23 cellular contexts compared by ENCODE assay signal in genomic region chr12:78038986-78039385, GRCh38.
"Had no signal": no experiment of that assay in that cellular context is flagged by ENCODE, and none has a peak within 500 bp of the region (broad histone marks: within the 10 kb centered on the region; RNA-seq: fewer than 3 reads in every experiment).

No MANE protein-coding gene starts in this region.

- H3K4me1 ChIP-seq: left lung, right lobe of liver had no signal

- ATAC-seq: activated CD8-positive, alpha-beta T cell treated with anti-CD3 and anti-CD28 coated beads, Interleukin-2, amount 10 ng/mL, durations not matched to agents 7 days and 5 days; foreskin keratinocyte; left lung; natural killer cell; right lobe of liver; stimulated activated effector memory CD8-positive, alpha-beta T cell treated with anti-CD3 and anti-CD28 coated beads, Interleukin-12 subunit alpha, Interleukin-12 subunit beta, amount 100 ng/mL, for 72 hours; stimulated activated naive CD8-positive, alpha-beta T cell treated with anti-CD3 and anti-CD28 coated beads, Interleukin-15, amount 100 ng/mL, for 72 hours; T-cell had no signal

- DNase-seq: activated CD4-positive, alpha-beta T cell treated with anti-CD3 and anti-CD28 coated beads, Interleukin-2, amount 50 U/mL, for 1 hour; activated CD4-positive, CD25-positive, alpha-beta regulatory T cell treated with anti-CD3 and anti-CD28 coated beads, Interleukin-2, amount 50 U/mL, for 72 hours; activated CD8-positive, alpha-beta T cell treated with anti-CD3 and anti-CD28 coated beads, Interleukin-2, amount 10 ng/mL, durations not matched to agents 7 days and 5 days; activated gamma-delta T cell treated with Interleukin-2 at 50 U/mL for 16 hours; activated T-cell treated with anti-CD3 and anti-CD28 coated beads, Interleukin-2, amount 50 U/mL, for 1 hour; cortex of kidney; foreskin keratinocyte; kidney; left lung; mammary epithelial cell; midbrain; natural killer cell; occipital lobe; posterior cingulate gyrus; right lobe of liver; stimulated activated CD4-positive, alpha-beta T cell treated with anti-CD3 and anti-CD28 coated beads, Interleukin-1b, Interleukin-23, amount 100 ng/mL, for 48 hours; stimulated activated naive CD8-positive, alpha-beta T cell treated with anti-CD3 and anti-CD28 coated beads, Interleukin-15, amount 100 ng/mL, for 72 hours; T-cell; tibial artery; WERI-Rb-1 had no signal

- H3K27me3 ChIP-seq: foreskin keratinocyte, left lung, right lobe of liver, tibial artery had no signal

- H3K4me3 ChIP-seq: right lobe of liver, skin epidermis, tibial artery had no signal

- H3K36me3 ChIP-seq: left lung, right lobe of liver, tibial artery, WERI-Rb-1 had no signal

- H3K27ac ChIP-seq: epithelial cell of prostate, foreskin keratinocyte, left lung, right lobe of liver, skin epidermis, tibial artery, WERI-Rb-1 had no signal

- H3K9me3 ChIP-seq: right lobe of liver, tibial artery had no signal
